8 cellular contexts compared by ENCODE assay signal in the genomic region with DNA sequence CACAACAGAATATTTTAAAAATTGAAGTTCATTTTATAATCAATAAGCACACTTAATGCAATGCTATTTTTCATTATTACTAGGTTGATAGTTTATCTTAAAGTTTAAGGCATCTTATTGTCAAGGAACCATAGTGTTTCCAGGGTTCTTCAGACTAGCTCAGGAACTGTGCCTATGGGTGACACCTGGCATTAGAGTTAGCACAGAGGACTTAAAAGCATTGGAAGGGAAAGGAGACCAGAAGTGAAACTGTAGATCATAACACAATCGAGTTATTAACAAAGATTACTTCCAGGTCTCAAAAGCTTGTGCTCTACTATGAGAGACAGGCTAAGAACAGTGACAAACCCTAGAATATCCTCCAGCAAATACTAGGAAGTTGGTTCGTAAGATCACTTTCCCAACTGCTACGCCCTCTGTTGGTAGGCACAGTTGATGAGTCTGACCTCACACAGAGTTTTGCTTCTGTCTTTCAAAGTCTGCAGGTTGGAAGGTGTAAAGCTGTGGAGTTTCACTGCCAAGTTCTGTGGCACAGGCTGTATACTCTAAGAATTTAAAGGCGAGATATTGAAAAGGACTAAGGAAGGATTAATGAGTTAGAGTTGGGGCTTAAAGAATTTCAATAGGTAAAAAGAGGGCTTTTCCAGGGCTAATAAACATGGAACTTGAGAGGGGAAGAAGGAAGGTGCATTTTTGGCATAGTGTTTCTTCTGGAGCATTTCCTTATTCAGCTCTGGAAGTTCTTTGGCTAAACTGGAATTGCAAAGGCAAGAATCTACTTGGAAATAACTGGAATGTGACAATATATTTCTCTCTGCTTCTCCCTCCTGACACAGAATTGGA.
DNase-seq lines count a peak whose midpoint lies in the region; ATAC-seq, FAIRE-seq and TF ChIP-seq lines count a peak whose summit lies in the region.

No MANE protein-coding gene starts in this region.

- ATAC-seq in HG02763 (IDR thresholded peaks at IDR 0.05; ENCODE audit: unreplicated experiment): peak; percentile 84
- ATAC-seq in omental fat pad (ENCODE audit: low FRiP score): peak; percentile 75

- peak; percentile 66 for DNase-seq in AG10803 (ENCODE audit: low read depth)
- DNase-seq in GM12892 (ENCODE audit: insufficient read length): no peak
- peak; percentile 72 for DNase-seq in NCI-H1092 treated with DMSO at 0.1 percent for 48 hours (lab: John Stamatoyannopoulos, UW)
- peak; percentile 36 to 77 for DNase-seq in SW 1271 (lab: John Stamatoyannopoulos, UW)
- DNase-seq in fibroblast of mammary gland (ENCODE audit: low read depth): peak; percentile 73
- DNase-seq in omental fat pad (ENCODE audit: low spot score): no peak
- DNase-seq in foreskin melanocyte: no peak

- TF ChIP-seq CTCF in AG10803 (conservative IDR thresholded peaks at IDR 0.05; ENCODE audit: low read length) (peak; percentile 98), fibroblast of mammary gland (conservative IDR thresholded peaks at IDR 0.05; ENCODE audit: control insufficient read depth, insufficient read depth, low read depth, low read length) (peak; percentile 94), omental fat pad (IDR thresholded peaks at IDR 0.05) (peak in 1 of 3 donors; percentile 28)

- no peak for TF ChIP-seq POLR2A in GM12892 (IDR thresholded peaks at IDR 0.05; ENCODE audit: low read depth, low read length)

- H3K4me3 ChIP-seq in AG10803 (ENCODE audit: low read length) (no peak overlapping the region), fibroblast of mammary gland (ENCODE audit: control insufficient read depth, low read depth, low read length) (no peak overlapping the region)

- FAIRE-seq in GM12892 (lab: Jason Lieb, UNC): peak; percentile 71

Comparison
In these comparisons a context has a peak if more than half of its experiments do, and no peak if none do; other contexts are left out.
1. DNase-seq: peak in AG10803 (single experiment), NCI-H1092 treated with DMSO at 0.1 percent for 48 hours (single experiment), SW 1271 (2 of 2) and fibroblast of mammary gland (single experiment); none in GM12892 (single experiment), omental fat pad (single experiment) and foreskin melanocyte (single experiment).